In the genomic region with DNA sequence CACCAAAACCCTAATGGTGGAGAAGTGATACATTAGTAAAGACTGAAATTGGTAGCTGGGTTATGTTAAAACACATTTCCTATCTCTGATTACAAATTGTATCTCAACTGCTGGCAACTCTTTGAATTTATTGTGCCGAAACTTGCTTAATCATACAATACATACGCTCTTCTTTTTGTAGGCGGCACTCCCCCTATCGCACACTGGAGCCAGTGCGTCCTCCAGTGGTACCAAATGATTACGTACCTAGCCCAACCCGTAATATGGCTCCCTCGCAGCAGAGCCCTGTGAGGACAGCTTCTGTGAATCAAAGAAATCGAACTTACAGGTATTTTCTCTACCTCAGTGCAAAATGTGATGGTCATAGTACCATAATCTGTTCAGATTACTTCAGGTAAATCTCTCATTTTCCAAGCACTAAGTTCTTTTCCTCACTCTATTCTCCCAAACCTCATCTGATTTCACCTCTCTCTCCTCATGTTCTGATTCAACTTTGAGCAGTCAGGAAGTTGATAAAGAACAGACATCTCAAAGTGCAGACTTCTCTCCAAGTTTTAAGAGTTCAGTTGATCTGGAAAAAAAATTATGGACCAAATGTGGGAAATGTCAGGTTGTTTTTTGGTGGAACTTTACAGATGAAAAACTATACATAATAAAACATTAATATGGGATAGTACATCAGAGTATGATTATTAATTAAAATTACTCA, we compare ENCODE assay signal across 15 cellular contexts.
DNase-seq lines count a peak whose midpoint lies in the region; TF ChIP-seq lines count a peak whose summit lies in the region.
"Had no signal": no experiment of that assay in that cellular context is flagged by ENCODE, and none has a peak within 500 bp of the region (broad histone marks: within the 10 kb centered on the region; RNA-seq: fewer than 3 reads in every experiment).

No MANE protein-coding gene starts in this region.

- intact Hi-C loops in left ventricle myocardium inferior (cut with micrococcal nuclease), result no loop called here

- TF ChIP-seq POLR2A in erythroblast (IDR thresholded peaks at IDR 0.05; ENCODE audit: low read length), result no peak

- peak overlapping the region; percentile 44 for H3K27ac ChIP-seq in cardiac muscle cell
- H3K27ac ChIP-seq in left ventricle myocardium inferior (replicated peaks), result no peak overlapping the region

- H3K4me3 ChIP-seq in cardiac muscle cell (no peak overlapping the region), left ventricle myocardium inferior (no peak overlapping the region)

- H3K27me3 ChIP-seq in cardiac muscle cell (no peaks in the 10 kb centered on the region), left ventricle myocardium inferior (ENCODE audit: low read depth) (no peaks in the 10 kb centered on the region)

- H3K36me3 ChIP-seq in cardiac muscle cell (peaks cover 17% of the 10 kb centered on the region), left ventricle myocardium inferior (peaks cover 42% of the 10 kb centered on the region)

- H3K4me1 ChIP-seq in cardiac muscle cell (ENCODE audit: low read depth) (no peaks in the 10 kb centered on the region), left ventricle myocardium inferior (peaks cover 7% of the 10 kb centered on the region)

- no peaks in the 10 kb centered on the region for H3K9me3 ChIP-seq in cardiac muscle cell (ENCODE audit: low read depth)
- no peaks in the 10 kb centered on the region for H3K9me3 ChIP-seq in left ventricle myocardium inferior (replicated peaks)

- TF ChIP-seq CTCF in cardiac muscle cell (IDR thresholded peaks at IDR 0.05; ENCODE audit: low read depth, low read length) (no peak), left ventricle myocardium inferior (IDR thresholded peaks at IDR 0.05; ENCODE audit: borderline replicate concordance) (no peak)

- DNase-seq in cardiac muscle cell (ENCODE audit: low read depth in 1 of 2, low spot score in 1 of 2) (peak in 1 of 2 donors; percentile 11), left ventricle myocardium inferior (no peak), OCI-M1 (lab: John Stamatoyannopoulos, UW) (peak; percentile 19), erythroblast (lab: John Stamatoyannopoulos, UW) (peak; percentile 55), NCI-H510A treated with DMSO at 0.1 percent for 48 hours (lab: John Stamatoyannopoulos, UW) (no peak), SKM-1 treated with dmso at 0.1 percent for 144 hours (lab: John Stamatoyannopoulos, UW; ENCODE audit: unreplicated experiment) (no peak), COR-L47 (lab: John Stamatoyannopoulos, UW) (no peak), germinal center (ENCODE audit: low spot score) (no peak)
- DNase-seq: activated CD4-positive, CD25-positive, alpha-beta regulatory T cell treated with anti-CD3 and anti-CD28 coated beads, Interleukin-2, amount 50 U/mL, for 72 hours; activated T-cell treated with anti-CD3 and anti-CD28 coated beads, Interleukin-2, amount 50 U/mL, for 48 hours; AML-193; amygdala; foreskin fibroblast; NCI-H1436 treated with DMSO at 0.1 percent for 48 hours; stimulated activated CD8-positive, alpha-beta memory T cell treated with anti-CD3 and anti-CD28 coated beads, Interleukin-4, amount 100 ng/mL, for 48 hours had no signal

Comparison
In these comparisons a context has a peak if more than half of its experiments do, and no peak if none do; other contexts are left out.
1. DNase-seq: peak in OCI-M1 (single experiment) and erythroblast (2 of 2); none in left ventricle myocardium inferior (single experiment), NCI-H510A treated with DMSO at 0.1 percent for 48 hours (single experiment), SKM-1 treated with dmso at 0.1 percent for 144 hours (single experiment), COR-L47 (single experiment) and germinal center (single experiment).